In the genomic region with DNA sequence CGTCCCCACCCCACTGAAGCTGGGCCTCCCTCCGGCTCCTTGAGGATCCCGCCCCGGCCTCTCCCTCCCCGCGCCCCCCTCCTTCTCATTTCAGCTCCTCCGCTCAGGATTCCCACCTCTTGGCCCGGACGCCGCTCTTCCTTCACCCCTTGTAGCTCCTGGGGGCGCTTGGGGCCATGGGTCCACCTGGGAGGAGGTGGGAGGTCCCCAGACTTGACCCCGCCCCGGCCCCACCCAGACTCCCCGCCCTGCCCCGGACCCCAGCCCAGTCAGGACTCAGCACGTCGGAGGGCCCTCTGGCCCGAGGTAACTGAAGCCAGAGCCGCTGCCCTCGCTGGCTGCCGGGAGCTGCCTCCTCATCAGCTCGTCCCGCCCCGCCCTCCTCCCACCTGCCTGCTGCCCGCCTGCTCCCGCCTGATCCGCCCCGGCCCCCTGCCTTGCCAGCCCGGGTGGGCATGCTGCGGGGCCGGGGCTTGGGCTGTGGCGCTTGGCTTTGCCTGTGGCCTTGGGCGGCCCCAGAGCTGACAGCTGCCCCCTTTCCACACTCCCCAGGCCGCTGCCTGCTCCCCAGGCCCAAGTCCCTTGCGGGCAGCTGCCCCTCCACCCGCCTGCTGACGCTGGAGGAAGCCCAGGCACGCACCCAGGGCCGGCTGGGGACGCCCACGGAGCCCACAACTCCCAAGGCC, we compare ENCODE assay signal across 17 cellular contexts. TPM values are rescaled to one million over a fixed set of nuclear protein-coding genes. Genes with fewer than 3 reads are reported as not detected.
A peak's percentile ranks its signal among the peaks of the same experiment; 100 is the strongest.
DNase-seq lines count a peak whose midpoint lies in the region.
"Had no signal": no experiment of that assay in that cellular context is flagged by ENCODE, and none has a peak within 500 bp of the region (broad histone marks: within the 10 kb centered on the region; RNA-seq: fewer than 3 reads in every experiment).

No MANE protein-coding gene starts in this region.

- no peaks in the 10 kb centered on the region for H3K36me3 ChIP-seq in HUES64 (ENCODE audit: insufficient read depth, low read length)

- peak overlapping the region; percentile 53 for H3K4me3 ChIP-seq in HUES64 (ENCODE audit: low read length)

- no peaks in the 10 kb centered on the region for H3K27me3 ChIP-seq in HUES64 (ENCODE audit: insufficient read depth, low read length)

- H3K9ac ChIP-seq in HUES64 (ENCODE audit: low read depth, low read length), result peak overlapping the region; percentile 40; the same call in 1 of the 2 replicates

- no peaks in the 10 kb centered on the region for H3K9me3 ChIP-seq in HUES64 (ENCODE audit: insufficient read depth, low read depth, low read length)

- no peak overlapping the region for H3K27ac ChIP-seq in HUES64 (ENCODE audit: low read depth, low read length)

- DNase-seq in ELF-1 (ENCODE audit: low read depth, low spot score) (peak; percentile 77), iPS DF 19.7 (ENCODE audit: low read depth, low spot score) (peak; percentile 64), left kidney (ENCODE audit: low read depth, low spot score) (peak; percentile 62), amniotic stem cell (lab: John Stamatoyannopoulos, UW) (no peak), A172 (ENCODE audit: low spot score) (no peak), retina (no peak), CD1c-positive myeloid dendritic cell (ENCODE audit: extremely low spot score) (no peak)
- DNase-seq: AML-193; Calu3; CD4-positive, CD25-positive, alpha-beta regulatory T cell; GF-D8; NCI-H1092; NCI-H345; NCI-H526 treated with DMSO at 0.1 percent for 48 hours had no signal

- H3K4me1 ChIP-seq in HUES64 (ENCODE audit: insufficient read depth, low read length), result no peaks in the 10 kb centered on the region

- WGBS in HUES64, result 6% methylated on average over 37 of the region's 41 CpGs

RNA-seq across cellular contexts. Expression of a gene that starts 9.2 kb away (rescaled TPM):
- polyA plus RNA-seq in HUES64 (2013, experiment 1 of 2), result 13.8 TPM
- 21.2 TPM for polyA plus RNA-seq in HUES64 (2013, experiment 2 of 2)
- total RNA-seq in A172 (2014; rRNA removed; shearing (Covaris generic)), result 2.8 and 7.8 TPM in 2 replicates

RNA-seq across cellular contexts. Expression of a gene that starts 26.6 kb away (rescaled TPM):
- polyA plus RNA-seq in HUES64 (2013, experiment 1 of 2), result 13.1 TPM
- 21.7 TPM for polyA plus RNA-seq in HUES64 (2013, experiment 2 of 2)
- total RNA-seq in A172 (2014; rRNA removed; shearing (Covaris generic)), result 5.7 and 7.0 TPM in 2 replicates

RNA-seq across cellular contexts. Expression of a gene that starts 27.7 kb away (rescaled TPM):
- 0.30 TPM for polyA plus RNA-seq in HUES64 (2013, experiment 1 of 2)
- polyA plus RNA-seq in HUES64 (2013, experiment 2 of 2), result 0.63 TPM
- 0.07 and 0.72 TPM in 2 replicates for total RNA-seq in A172 (2014; rRNA removed; shearing (Covaris generic))
- total RNA-seq: A673; CD4-positive, CD25-positive, alpha-beta regulatory T cell had no signal
- polyA plus RNA-seq: CD4-positive, CD25-positive, alpha-beta regulatory T cell had no signal

RNA-seq across cellular contexts. Expression of a gene that starts 28.1 kb away (rescaled TPM):
- polyA plus RNA-seq in HUES64 (2013, experiment 1 of 2), result not detected
- not detected for polyA plus RNA-seq in HUES64 (2013, experiment 2 of 2)
- total RNA-seq in A172 (2014; rRNA removed; shearing (Covaris generic)), result not detected in 2 replicates
- total RNA-seq: A673; Calu3; CD4-positive, CD25-positive, alpha-beta regulatory T cell; Right ventricle myocardium inferior had no signal
- polyA plus RNA-seq: CD4-positive, CD25-positive, alpha-beta regulatory T cell had no signal

RNA-seq across cellular contexts. Expression of a gene that starts 36.2 kb away (rescaled TPM):
- 2.3 TPM for polyA plus RNA-seq in HUES64 (2013, experiment 1 of 2)
- 3.3 TPM for polyA plus RNA-seq in HUES64 (2013, experiment 2 of 2)
- total RNA-seq in A172 (2014; rRNA removed; shearing (Covaris generic)), result 13.8 and 16.4 TPM in 2 replicates

Comparison
In these comparisons a context has a peak if more than half of its experiments do, and no peak if none do; other contexts are left out.
1. DNase-seq: peak in ELF-1 (single experiment), iPS DF 19.7 (single experiment) and left kidney (single experiment); none in amniotic stem cell (single experiment), A172 (single experiment), retina (single experiment) and CD1c-positive myeloid dendritic cell (single experiment).